ENCODE assay signal across 24 cellular contexts in genomic region chr1:222539951-222540597, GRCh38. TPM values are rescaled to one million over a fixed set of nuclear protein-coding genes. Genes with fewer than 3 reads are reported as not detected.
"Had no signal": no experiment of that assay in that cellular context is flagged by ENCODE, and none has a peak within 500 bp of the region (broad histone marks: within the 10 kb centered on the region; RNA-seq: fewer than 3 reads in every experiment).

No MANE protein-coding gene starts in this region.

- H2AFZ ChIP-seq: neural progenitor cell had no signal

- H3K4me3 ChIP-seq: neural progenitor cell, sigmoid colon, upper lobe of left lung had no signal

- H3K4me1 ChIP-seq: sigmoid colon, upper lobe of left lung had no signal

- H3K27ac ChIP-seq: epithelial cell of prostate, neural progenitor cell, sigmoid colon, upper lobe of left lung had no signal

- ATAC-seq: activated T-cell treated with anti-CD3 and anti-CD28 coated beads, Interleukin-2, amount 50 U/mL, for 4 hours; left ventricle myocardium superior; naive thymus-derived CD8-positive, alpha-beta T cell; WTC11 had no signal

- H3K9ac ChIP-seq: neural progenitor cell had no signal

- H3K27me3 ChIP-seq: neural progenitor cell, upper lobe of left lung had no signal

- DNase-seq: activated CD4-positive, alpha-beta T cell treated with anti-CD3 and anti-CD28 coated beads, Interleukin-2, amount 50 U/mL, for 48 hours; activated CD8-positive, alpha-beta memory T cell treated with anti-CD3 and anti-CD28 coated beads, Interleukin-2, amount 50 U/mL, for 48 hours; activated naive CD4-positive, alpha-beta T cell; activated naive CD8-positive, alpha-beta T cell treated with anti-CD3 and anti-CD28 coated beads for 36 hours; activated T-cell treated with anti-CD3 and anti-CD28 coated beads, Interleukin-2, amount 50 U/mL, for 4 hours; cortex of kidney; head of caudate nucleus; hypothalamus; left ventricle myocardium superior; mammary epithelial cell; naive thymus-derived CD8-positive, alpha-beta T cell; retina; sigmoid colon; stimulated activated CD4-positive, alpha-beta T cell treated with anti-CD3 and anti-CD28 coated beads, Interleukin-2, amount 100 ng/mL, for 48 hours; stimulated activated naive CD4-positive, alpha-beta T cell; T-helper 9 cell had no signal

- H3K4me2 ChIP-seq: neural progenitor cell had no signal

- FAIRE-seq: astrocyte, frontal cortex, islet of Langerhans had no signal

- H3K9me3 ChIP-seq: sigmoid colon, upper lobe of left lung had no signal

- H3K36me3 ChIP-seq: neural progenitor cell, sigmoid colon, upper lobe of left lung had no signal

RNA-seq across cellular contexts. Expression of gene HHIPL2, which starts 7.8 kb away (rescaled TPM):
- total RNA-seq: left ventricle myocardium superior, mammary epithelial cell, osteocyte, sigmoid colon had no signal
- polyA plus RNA-seq: naive thymus-derived CD8-positive, alpha-beta T cell had no signal
